1 cellular context compared by ENCODE assay signal in the genomic region with DNA sequence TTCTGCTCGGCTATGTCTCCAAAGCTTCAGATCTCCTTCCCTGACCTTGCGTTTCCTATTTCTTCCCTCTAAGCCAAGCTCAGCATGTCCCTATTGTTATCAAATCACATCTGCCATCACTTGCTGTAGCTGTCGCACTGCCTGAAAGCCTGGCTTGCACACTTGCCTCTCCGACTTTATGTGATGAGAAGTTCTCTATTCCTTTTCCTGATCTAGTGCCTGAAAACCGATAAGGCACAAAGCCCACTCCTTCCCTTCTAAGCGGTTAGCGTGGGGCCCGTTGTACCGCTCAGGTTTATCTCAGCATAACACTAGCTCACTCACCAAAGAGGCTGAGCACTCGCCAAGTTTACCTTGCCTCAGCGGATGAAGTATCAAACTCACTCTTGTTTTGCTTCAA.
TF ChIP-seq lines count a peak whose summit lies in the region.

No MANE protein-coding gene starts in this region.

TF ChIP-seq in IMR-90, 13 proteins besides CTCF, POLR2A, EP300 and RAD21 (continued from another document):
- TF ChIP-seq CEBPB (IDR thresholded peaks at IDR 0.05; ENCODE audit: low read depth, low read length) (no peak), RFX5 (IDR thresholded peaks at IDR 0.05; ENCODE audit: low read depth, low read length) (no peak), MAFK (IDR thresholded peaks at IDR 0.05; ENCODE audit: low read depth, low read length) (no peak), NFE2L2 (IDR thresholded peaks at IDR 0.05; ENCODE audit: low read depth, low read length) (no peak)
- TF ChIP-seq, protein P1, sequence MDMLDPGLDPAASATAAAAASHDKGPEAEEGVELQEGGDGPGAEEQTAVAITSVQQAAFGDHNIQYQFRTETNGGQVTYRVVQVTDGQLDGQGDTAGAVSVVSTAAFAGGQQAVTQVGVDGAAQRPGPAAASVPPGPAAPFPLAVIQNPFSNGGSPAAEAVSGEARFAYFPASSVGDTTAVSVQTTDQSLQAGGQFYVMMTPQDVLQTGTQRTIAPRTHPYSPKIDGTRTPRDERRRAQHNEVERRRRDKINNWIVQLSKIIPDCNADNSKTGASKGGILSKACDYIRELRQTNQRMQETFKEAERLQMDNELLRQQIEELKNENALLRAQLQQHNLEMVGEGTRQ (IDR thresholded peaks at IDR 0.05; ENCODE audit: low read depth, low read length), result no peak
